ENCODE assay signal across 8 cellular contexts in the genomic region with DNA sequence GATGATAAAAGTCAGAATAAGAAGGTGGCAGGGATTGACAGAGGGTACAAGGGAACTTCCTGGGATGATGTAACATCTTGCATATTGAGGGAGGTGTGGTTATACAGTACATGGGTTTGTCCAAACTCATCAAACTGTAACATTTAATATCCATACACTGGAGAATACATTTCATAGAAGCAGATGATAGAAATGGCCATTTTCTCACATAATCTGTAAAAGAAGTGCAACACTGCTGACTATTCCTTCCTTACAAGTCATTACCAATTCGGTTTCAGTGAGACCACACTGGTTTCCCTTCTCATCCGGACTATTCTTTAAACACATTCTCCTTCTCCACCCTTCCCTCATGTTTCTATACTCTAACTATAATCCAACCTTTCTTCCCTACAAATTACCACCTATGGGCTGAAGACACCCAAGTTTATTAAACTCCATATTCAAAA. TPM values are rescaled to one million over a fixed set of nuclear protein-coding genes. Genes with fewer than 3 reads are reported as not detected.
DNase-seq lines count a peak whose midpoint lies in the region; ATAC-seq and TF ChIP-seq lines count a peak whose summit lies in the region.

No MANE protein-coding gene starts in this region.

- ATAC-seq in right cardiac atrium (no peak), left lung (no peak), HG02885 (IDR thresholded peaks at IDR 0.05; ENCODE audit: poor library complexity, unreplicated experiment) (no peak)
- peak; percentile 11 for ATAC-seq in activated T-helper 17 cell treated with anti-CD3 and anti-CD28 coated beads, Interleukin-2, amount 50 U/mL, for 72 hours (replicated peaks)

- H3K27ac ChIP-seq in right cardiac atrium (ENCODE audit: low read length) (no peak overlapping the region), right atrium auricular region (peak overlapping the region in 1 of 2 donors; percentile 95), left lung (peak overlapping the region in 1 of 2 donors; percentile 94), vagina (no peak overlapping the region)

- DNase-seq in right cardiac atrium: no peak
- DNase-seq in right atrium auricular region (ENCODE audit: low spot score): no peak
- no peak for DNase-seq in left lung
- no peak for DNase-seq in vagina (ENCODE audit: extremely low spot score in 2 of 2)
- no peak for DNase-seq in NCI-H1092 treated with DMSO at 0.1 percent for 48 hours (lab: John Stamatoyannopoulos, UW)
- DNase-seq in DMS153 treated with DMSO at 0.1 percent for 48 hours (lab: John Stamatoyannopoulos, UW; ENCODE audit: unreplicated experiment): no peak

- H3K4me1 ChIP-seq in right cardiac atrium (ENCODE audit: control insufficient read depth, insufficient read depth, low read length): peaks cover 1% of the 10 kb centered on the region
- H3K4me1 ChIP-seq in right atrium auricular region: peaks cover 0 to 38% of the 10 kb centered on the region in 2 donors
- peaks cover 19 to 44% of the 10 kb centered on the region in 2 donors for H3K4me1 ChIP-seq in left lung
- peaks cover 52% of the 10 kb centered on the region for H3K4me1 ChIP-seq in vagina

- peak overlapping the region; percentile 91 for H3K4me3 Mint-ChIP-seq in activated T-helper 17 cell treated with anti-CD3 and anti-CD28 coated beads, Interleukin-2, amount 50 U/mL, for 72 hours

- no peaks in the 10 kb centered on the region for H3K9me3 ChIP-seq in right cardiac atrium (ENCODE audit: control insufficient read depth, low read length)
- H3K9me3 ChIP-seq in right atrium auricular region: no peaks in the 10 kb centered on the region
- no peaks in the 10 kb centered on the region for H3K9me3 ChIP-seq in left lung
- H3K9me3 ChIP-seq in vagina: no peaks in the 10 kb centered on the region

- peak overlapping the region; percentile 88 for H3K27ac Mint-ChIP-seq in activated T-helper 17 cell treated with anti-CD3 and anti-CD28 coated beads, Interleukin-2, amount 50 U/mL, for 72 hours

- TF ChIP-seq CTCF in right atrium auricular region (IDR thresholded peaks at IDR 0.05): no peak
- no peak for TF ChIP-seq CTCF in left lung (IDR thresholded peaks at IDR 0.05)
- TF ChIP-seq CTCF in vagina (IDR thresholded peaks at IDR 0.05): no peak

- H3K36me3 Mint-ChIP-seq in activated T-helper 17 cell treated with anti-CD3 and anti-CD28 coated beads, Interleukin-2, amount 50 U/mL, for 72 hours (ENCODE audit: low read depth): peaks cover 20% of the 10 kb centered on the region

- no peaks in the 10 kb centered on the region for H3K9me3 Mint-ChIP-seq in activated T-helper 17 cell treated with anti-CD3 and anti-CD28 coated beads, Interleukin-2, amount 50 U/mL, for 72 hours

- intact Hi-C loops in right cardiac atrium (cut with DNase I) (no loop called here), left lung (cut with DNase I) (no loop called here), vagina (cut with DNase I) (loop anchor here (10.0 kb wide), 1 partner anchor 255 kb away; no protein-coding TSS in a partner anchor)

- TF ChIP-seq POLR2A in vagina (IDR thresholded peaks at IDR 0.05): no peak

- H3K27me3 ChIP-seq in right cardiac atrium (ENCODE audit: control insufficient read depth, insufficient read depth): no peaks in the 10 kb centered on the region
- H3K27me3 ChIP-seq in right atrium auricular region: no peaks in the 10 kb centered on the region
- no peaks in the 10 kb centered on the region for H3K27me3 ChIP-seq in left lung
- H3K27me3 ChIP-seq in vagina: no peaks in the 10 kb centered on the region

- WGBS in right cardiac atrium: 63% methylated on average over 2 of the region's 2 CpGs

- peak overlapping the region; percentile 79 for H3K4me3 ChIP-seq in right cardiac atrium (ENCODE audit: low read length)
- peak overlapping the region in 1 of 2 donors; percentile 95 for H3K4me3 ChIP-seq in right atrium auricular region
- H3K4me3 ChIP-seq in left lung: peak overlapping the region; percentile 80 to 90
- H3K4me3 ChIP-seq in vagina: peak overlapping the region; percentile 54 to 91

- no peaks in the 10 kb centered on the region for H3K27me3 Mint-ChIP-seq in activated T-helper 17 cell treated with anti-CD3 and anti-CD28 coated beads, Interleukin-2, amount 50 U/mL, for 72 hours

- H3K36me3 ChIP-seq in right atrium auricular region (no peaks in the 10 kb centered on the region), left lung (no peaks in the 10 kb centered on the region), vagina (no peaks in the 10 kb centered on the region)

- peaks cover 44% of the 10 kb centered on the region for H3K4me1 Mint-ChIP-seq in activated T-helper 17 cell treated with anti-CD3 and anti-CD28 coated beads, Interleukin-2, amount 50 U/mL, for 72 hours

RNA-seq across cellular contexts. Expression of a gene that starts 1.7 kb away (rescaled TPM):
- 100 to 1,000 TPM in 3 of 4 donors, 10 to 100 TPM in 1; 96.1 to 128 (median 108) TPM for total RNA-seq in right cardiac atrium
- polyA plus RNA-seq in right cardiac atrium: 114 TPM
- total RNA-seq in right atrium auricular region: 100 to 1,000 TPM in 1 of 2 donors, 10 to 100 TPM in 1; 96.0 to 132 TPM
- 10 to 100 TPM; 60.7 to 94.8 TPM for total RNA-seq in activated T-helper 17 cell treated with anti-CD3 and anti-CD28 coated beads, Interleukin-2, amount 50 U/mL, for 72 hours
- 10 to 100 TPM; 80.0 to 81.2 TPM for total RNA-seq in left lung
- 83.2 TPM for total RNA-seq in vagina
